8 cellular contexts compared by ENCODE assay signal in genomic region chr16:85220125-85220839, GRCh38.
DNase-seq lines count a peak whose midpoint lies in the region; ATAC-seq and TF ChIP-seq lines count a peak whose summit lies in the region.

No MANE protein-coding gene starts in this region.

- H3K27ac Mint-ChIP-seq in naive thymus-derived CD8-positive, alpha-beta T cell = peak overlapping the region in 1 of 10 donors; percentile 57

- DNase-seq in LNCaP clone FGC (ENCODE audit: low read depth) (peak; percentile 58), cardiac septum (ENCODE audit: low spot score) (peak; percentile 87), sciatic nerve (ENCODE audit: low spot score) (peak; percentile 82)
- DNase-seq in naive thymus-derived CD8-positive, alpha-beta T cell = no peak
- no peak for DNase-seq in activated CD4-positive, CD25-positive, alpha-beta regulatory T cell (lab: John Stamatoyannopoulos, UW)
- no peak for DNase-seq in activated CD8-positive, alpha-beta memory T cell treated with anti-CD3 and anti-CD28 coated beads for 24 hours
- no peak for DNase-seq in activated effector memory CD4-positive, alpha-beta T cell treated with Interleukin-2 at 50 U/mL for 16 hours

- peak overlapping the region; percentile 47 for H3K27ac ChIP-seq in VCaP

- peaks cover 0 to 6% (median 2%) of the 10 kb centered on the region in 5 donors for H3K27me3 Mint-ChIP-seq in naive thymus-derived CD8-positive, alpha-beta T cell

- POLR2A ChIA-PET in naive thymus-derived CD8-positive, alpha-beta T cell (lab: Charles Lee) = no interaction called here

- ATAC-seq in sciatic nerve = peak; percentile 81
- no peak for ATAC-seq in naive thymus-derived CD8-positive, alpha-beta T cell

- H3K36me3 Mint-ChIP-seq in naive thymus-derived CD8-positive, alpha-beta T cell = no peaks in the 10 kb centered on the region

- H3K4me3 ChIP-seq in LNCaP clone FGC (ENCODE audit: low read depth, low read length) = peak overlapping the region; percentile 36

- H3K4me1 Mint-ChIP-seq in naive thymus-derived CD8-positive, alpha-beta T cell = peaks cover 0 to 2% (median under 1%) of the 10 kb centered on the region in 4 donors

- peak; percentile 21 for TF ChIP-seq CTCF in LNCaP clone FGC (IDR thresholded peaks at IDR 0.05; ENCODE audit: control insufficient read depth, extremely low read depth, insufficient read depth)
- no peak for TF ChIP-seq CTCF in VCaP (conservative IDR thresholded peaks at IDR 0.05)

- no peak overlapping the region for H3K4me3 Mint-ChIP-seq in naive thymus-derived CD8-positive, alpha-beta T cell

- no peaks in the 10 kb centered on the region for H3K9me3 Mint-ChIP-seq in naive thymus-derived CD8-positive, alpha-beta T cell

- intact Hi-C loops in cardiac septum (cut with DNase I) (loop anchor here (1.0 to 5.0 kb wide), 2 partner anchors 14 to 48 kb away; no protein-coding TSS in a partner anchor), sciatic nerve (cut with DNase I) (no loop called here)

Comparison
In these comparisons a context has a peak if more than half of its experiments do, and no peak if none do; other contexts are left out.
1. DNase-seq: peak in LNCaP clone FGC (single experiment), cardiac septum (single experiment) and sciatic nerve (single experiment); none in naive thymus-derived CD8-positive, alpha-beta T cell (0 of 10), activated CD4-positive, CD25-positive, alpha-beta regulatory T cell (0 of 4), activated CD8-positive, alpha-beta memory T cell treated with anti-CD3 and anti-CD28 coated beads for 24 hours (single experiment) and activated effector memory CD4-positive, alpha-beta T cell treated with Interleukin-2 at 50 U/mL for 16 hours (single experiment).